11 cellular contexts compared by ENCODE assay signal in genomic region chr7:20219062-20219445, GRCh38. TPM values are rescaled to one million over a fixed set of nuclear protein-coding genes. Genes with fewer than 3 reads are reported as not detected.
DNase-seq lines count a peak whose midpoint lies in the region; ATAC-seq and TF ChIP-seq lines count a peak whose summit lies in the region.
"Had no signal": no experiment of that assay in that cellular context is flagged by ENCODE, and none has a peak within 500 bp of the region (broad histone marks: within the 10 kb centered on the region; RNA-seq: fewer than 3 reads in every experiment).

No MANE protein-coding gene starts in this region.

- H3K27ac ChIP-seq in breast epithelium = peak overlapping the region; percentile 81 to 82
- H3K27ac ChIP-seq: psoas muscle had no signal

- H3K9me3 Mint-ChIP-seq in MCF 10A (ENCODE audit: unreplicated experiment) (no peaks in the 10 kb centered on the region), activated B cell treated with CpG ODN at 0.5 μM for 24 hours (no peaks in the 10 kb centered on the region), memory B cell (no peaks in the 10 kb centered on the region), type B pancreatic cell (peaks cover 5% of the 10 kb centered on the region)

- no TSS peak for BruUV-seq in MCF 10A (replicated peaks; lab: Mats Ljungman, UMichigan)

- H3K36me3 Mint-ChIP-seq in MCF 10A (ENCODE audit: insufficient read depth, unreplicated experiment) (no peaks in the 10 kb centered on the region), activated B cell treated with CpG ODN at 0.5 μM for 24 hours (ENCODE audit: low read depth) (peaks cover 2% of the 10 kb centered on the region), memory B cell (peaks cover 2% of the 10 kb centered on the region), type B pancreatic cell (peaks cover 5% of the 10 kb centered on the region)

- H3K27ac Mint-ChIP-seq in MCF 10A (ENCODE audit: low read depth, unreplicated experiment) (no peak overlapping the region), activated B cell treated with CpG ODN at 0.5 μM for 24 hours (peak overlapping the region; percentile 95), memory B cell (peak overlapping the region; percentile 97), type B pancreatic cell (peak overlapping the region; percentile 100)

- CTCF ChIA-PET in MCF 10A (lab: Yijun Ruan, JAX) = interaction anchor here (0.6 to 1.4 kb wide), 3 partner anchors 81 to 850 kb away, joined by 3 to 5 read pairs (median 3); no protein-coding TSS in a partner anchor
- CTCF ChIA-PET in activated B cell treated with CpG ODN at 0.5 μM for 24 hours (lab: Charles Lee) = interaction anchor here (1.0 to 4.4 kb wide), 11 partner anchors 18 to 505 kb away, joined by 3 to 18 read pairs (median 7); no protein-coding TSS in a partner anchor
- CTCF ChIA-PET in GM10248 (lab: Yijun Ruan, JAX) = interaction anchor here (1.1 to 8.1 kb wide), 13 partner anchors 12 to 236 kb away, joined by 3 to 85 read pairs (median 7); no protein-coding TSS in a partner anchor

- no peak overlapping the region for H3K4me3 Mint-ChIP-seq in MCF 10A (ENCODE audit: unreplicated experiment)
- peak overlapping the region; percentile 33 for H3K4me3 Mint-ChIP-seq in activated B cell treated with CpG ODN at 0.5 μM for 24 hours
- peak overlapping the region; percentile 71 for H3K4me3 Mint-ChIP-seq in memory B cell
- no peak overlapping the region for H3K4me3 Mint-ChIP-seq in type B pancreatic cell

- H3K4me1 Mint-ChIP-seq in MCF 10A (ENCODE audit: insufficient read depth, unreplicated experiment) = peaks cover 45% of the 10 kb centered on the region
- peaks cover 75% of the 10 kb centered on the region for H3K4me1 Mint-ChIP-seq in activated B cell treated with CpG ODN at 0.5 μM for 24 hours
- peaks cover 42% of the 10 kb centered on the region for H3K4me1 Mint-ChIP-seq in memory B cell
- H3K4me1 Mint-ChIP-seq in type B pancreatic cell (ENCODE audit: unreplicated experiment) = peaks cover 9% of the 10 kb centered on the region

- DNase-seq in breast epithelium (ENCODE audit: low spot score in 2 of 2) (no peak), MCF 10A (ENCODE audit: unreplicated experiment) (no peak), activated B cell treated with CpG ODN at 0.5 μM for 24 hours (no peak), memory B cell (ENCODE audit: low spot score in 2 of 2) (no peak), type B pancreatic cell (ENCODE audit: extremely low spot score, unreplicated experiment) (no peak), GM10266 (ENCODE audit: extremely low spot score) (no peak), SKM-1 (lab: John Stamatoyannopoulos, UW; ENCODE audit: unreplicated experiment) (no peak), GM10248 (ENCODE audit: extremely low spot score) (no peak)
- DNase-seq: activated T-cell treated with anti-CD3 and anti-CD28 coated beads, Interleukin-2, amount 50 U/mL, for 1 hour; DND-41; psoas muscle had no signal

- H3K4me1 ChIP-seq in breast epithelium = no peaks in the 10 kb centered on the region
- H3K4me1 ChIP-seq: psoas muscle had no signal

- no peak for TF ChIP-seq POLR2A in breast epithelium (IDR thresholded peaks at IDR 0.05)

- no peaks in the 10 kb centered on the region for H3K9me3 ChIP-seq in breast epithelium
- H3K9me3 ChIP-seq: psoas muscle had no signal

- no peaks in the 10 kb centered on the region for H3K36me3 ChIP-seq in breast epithelium

- TF ChIP-seq CTCF in breast epithelium (IDR thresholded peaks at IDR 0.05) = no peak
- TF ChIP-seq CTCF in MCF 10A (IDR thresholded peaks at IDR 0.05; ENCODE audit: unreplicated experiment) = no peak
- no peak for TF ChIP-seq CTCF in activated B cell treated with CpG ODN at 0.5 μM for 24 hours (IDR thresholded peaks at IDR 0.05)
- no peak for TF ChIP-seq CTCF in type B pancreatic cell (conservative IDR thresholded peaks at IDR 0.05)
- TF ChIP-seq CTCF in GM10266 (IDR thresholded peaks at IDR 0.05; ENCODE audit: control insufficient read depth, insufficient read depth, low read depth, missing control alignments) = no peak
- no peak for TF ChIP-seq CTCF in GM10248 (IDR thresholded peaks at IDR 0.05; ENCODE audit: control extremely low read depth, extremely low read depth, low read depth, missing control alignments)

- no peaks in the 10 kb centered on the region for H3K27me3 Mint-ChIP-seq in MCF 10A (ENCODE audit: insufficient read depth, unreplicated experiment)
- no peaks in the 10 kb centered on the region for H3K27me3 Mint-ChIP-seq in activated B cell treated with CpG ODN at 0.5 μM for 24 hours
- H3K27me3 Mint-ChIP-seq in memory B cell = no peaks in the 10 kb centered on the region
- no peaks in the 10 kb centered on the region for H3K27me3 Mint-ChIP-seq in type B pancreatic cell

- POLR2A ChIA-PET in MCF 10A (lab: Yijun Ruan, JAX) (no interaction called here), activated B cell treated with CpG ODN at 0.5 μM for 24 hours (lab: Charles Lee) (interaction anchor here (0.8 to 5.7 kb wide), 11 partner anchors 16 to 111 kb away, joined by 3 to 105 read pairs (median 5); partner anchors contain the start of gene ITGB8), GM10248 (lab: Yijun Ruan, JAX) (interaction anchor here (1.1 to 3.7 kb wide), 6 partner anchors 13 to 111 kb away, joined by 3 to 45 read pairs (median 5); partner anchors contain the start of gene ITGB8)

- intact Hi-C loops in breast epithelium (cut with DNase I; ENCODE audit: low total_unique reads) = no loop called here
- intact Hi-C loops in MCF 10A (cut with micrococcal nuclease) = loop anchor here (2.0 kb wide), 1 partner anchor 40 kb away; no protein-coding TSS in a partner anchor
- intact Hi-C loops in activated B cell treated with CpG ODN at 0.5 μM for 24 hours (cut with micrococcal nuclease) = loop anchor here (5.0 to 10.0 kb wide), 3 partner anchors 512 to 1726 kb away; partner anchors contain the start of genes CDCA7L, HDAC9 and POLR1F

- no peaks in the 10 kb centered on the region for H3K27me3 ChIP-seq in breast epithelium

- H3K4me3 ChIP-seq in breast epithelium = no peak overlapping the region
- H3K4me3 ChIP-seq: psoas muscle had no signal

- ATAC-seq in activated B cell treated with CpG ODN at 0.5 μM for 24 hours (ENCODE audit: low read depth) (no peak), memory B cell (ENCODE audit: low read depth) (no peak)

RNA-seq across cellular contexts. Expression of gene MACC1, which starts 1.9 kb away (rescaled TPM):
- total RNA-seq in breast epithelium = 10 to 100 TPM in 2 of 3 donors, under 1 TPM in 1; 0.32 to 39.4 (median 19.3) TPM
- 0.02 and 0.14 TPM in 2 replicates for total RNA-seq in MCF 10A (2022)
- 13.9 and 20.3 TPM in 2 replicates for total RNA-seq in activated B cell treated with CpG ODN at 0.5 μM for 24 hours
- total RNA-seq in type B pancreatic cell (ENCODE audit: low replicate concordance) = 14.8 and 27.8 TPM in 2 replicates

Comparison
In these comparisons a context has a peak if more than half of its experiments do, and no peak if none do; other contexts are left out.
1. H3K4me3 Mint-ChIP-seq: peak in activated B cell treated with CpG ODN at 0.5 μM for 24 hours (single experiment) and memory B cell (single experiment); none in MCF 10A (single experiment) and type B pancreatic cell (single experiment).